8 cellular contexts compared by ENCODE assay signal in the genomic region with DNA sequence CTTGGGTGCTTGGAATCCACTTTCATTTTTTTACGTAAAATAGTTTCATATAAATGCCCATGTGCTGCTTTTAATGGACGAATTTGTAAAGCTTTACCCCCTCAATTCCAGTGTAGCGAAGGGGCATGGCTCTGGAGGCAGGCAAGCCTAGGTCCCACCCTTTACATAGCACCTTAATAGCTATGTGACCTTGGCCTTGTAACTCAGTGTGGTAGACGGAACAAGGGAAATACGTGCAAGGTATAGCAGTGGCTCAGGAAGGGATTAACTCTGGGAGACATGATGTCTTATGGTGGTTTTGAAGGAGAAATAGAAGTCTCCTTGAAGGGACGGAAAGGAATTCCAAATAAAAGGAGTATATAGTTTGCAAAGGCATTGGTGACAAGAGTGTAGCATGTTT. TPM values are rescaled to one million over a fixed set of nuclear protein-coding genes. Genes with fewer than 3 reads are reported as not detected.
A peak's percentile ranks its signal among the peaks of the same experiment; 100 is the strongest.
DNase-seq lines count a peak whose midpoint lies in the region; ATAC-seq and TF ChIP-seq lines count a peak whose summit lies in the region.

No MANE protein-coding gene starts in this region.

- H3K27ac ChIP-seq in urinary bladder (ENCODE audit: low read depth): no peak overlapping the region

- TF ChIP-seq CTCF in astrocyte of the cerebellum (IDR thresholded peaks at IDR 0.05; ENCODE audit: low read depth, low read length, missing control alignments): no peak

- peak overlapping the region; percentile 97 for H3K4me3 Mint-ChIP-seq in activated naive CD4-positive, alpha-beta T cell treated with anti-CD3 and anti-CD28 coated beads, Interleukin-2, amount 50 U/mL, for 24 hours
- peak overlapping the region; percentile 32 for H3K4me3 Mint-ChIP-seq in memory B cell

- peaks cover 41% of the 10 kb centered on the region for H3K4me1 Mint-ChIP-seq in activated naive CD4-positive, alpha-beta T cell treated with anti-CD3 and anti-CD28 coated beads, Interleukin-2, amount 50 U/mL, for 24 hours
- peaks cover 33% of the 10 kb centered on the region for H3K4me1 Mint-ChIP-seq in memory B cell

- ATAC-seq in memory B cell (ENCODE audit: low read depth): no peak
- ATAC-seq in GM21723 (IDR thresholded peaks at IDR 0.05; ENCODE audit: unreplicated experiment): no peak
- ATAC-seq in HG02852 (IDR thresholded peaks at IDR 0.05; ENCODE audit: unreplicated experiment): no peak

- in situ Hi-C loops in astrocyte of the cerebellum (cut with HindIII; ENCODE audit: low sequenced_read_pairs): no loop called here

- no peak for DNase-seq in activated naive CD4-positive, alpha-beta T cell treated with Interleukin-2 at 50 U/mL for 16 hours
- no peak for DNase-seq in astrocyte of the cerebellum (ENCODE audit: low read depth)
- no peak for DNase-seq in memory B cell (ENCODE audit: low spot score in 2 of 2)
- no peak for DNase-seq in putamen (ENCODE audit: low spot score)

- H3K27ac Mint-ChIP-seq in activated naive CD4-positive, alpha-beta T cell treated with anti-CD3 and anti-CD28 coated beads, Interleukin-2, amount 50 U/mL, for 24 hours: peak overlapping the region; percentile 38
- peak overlapping the region; percentile 94 for H3K27ac Mint-ChIP-seq in memory B cell

- H3K36me3 ChIP-seq in urinary bladder (ENCODE audit: insufficient read depth): no peaks in the 10 kb centered on the region

- 56% methylated on average over 6 of the region's 6 CpGs for WGBS in urinary bladder

- H3K27me3 Mint-ChIP-seq in activated naive CD4-positive, alpha-beta T cell treated with anti-CD3 and anti-CD28 coated beads, Interleukin-2, amount 50 U/mL, for 24 hours: no peaks in the 10 kb centered on the region
- H3K27me3 Mint-ChIP-seq in memory B cell: no peaks in the 10 kb centered on the region

- no peaks in the 10 kb centered on the region for H3K9me3 Mint-ChIP-seq in activated naive CD4-positive, alpha-beta T cell treated with anti-CD3 and anti-CD28 coated beads, Interleukin-2, amount 50 U/mL, for 24 hours
- H3K9me3 Mint-ChIP-seq in memory B cell: no peaks in the 10 kb centered on the region

- peaks cover 2% of the 10 kb centered on the region for H3K4me1 ChIP-seq in urinary bladder (ENCODE audit: insufficient read depth)

- peaks cover 24% of the 10 kb centered on the region for H3K36me3 Mint-ChIP-seq in activated naive CD4-positive, alpha-beta T cell treated with anti-CD3 and anti-CD28 coated beads, Interleukin-2, amount 50 U/mL, for 24 hours
- H3K36me3 Mint-ChIP-seq in memory B cell: peaks cover 13% of the 10 kb centered on the region

- H3K4me3 ChIP-seq in astrocyte of the cerebellum (ENCODE audit: low read depth, low read length): peak overlapping the region; percentile 97
- H3K4me3 ChIP-seq in urinary bladder (ENCODE audit: low read depth, low read length): peak overlapping the region; percentile 3

RNA-seq across cellular contexts. Expression of gene SEC61A1, which starts 1.4 kb away (rescaled TPM):
- 124 TPM for total RNA-seq in urinary bladder
- 99.7 TPM for polyA plus RNA-seq in urinary bladder
